Comparison of ENCODE assay signal across 17 cellular contexts in the genomic region with DNA sequence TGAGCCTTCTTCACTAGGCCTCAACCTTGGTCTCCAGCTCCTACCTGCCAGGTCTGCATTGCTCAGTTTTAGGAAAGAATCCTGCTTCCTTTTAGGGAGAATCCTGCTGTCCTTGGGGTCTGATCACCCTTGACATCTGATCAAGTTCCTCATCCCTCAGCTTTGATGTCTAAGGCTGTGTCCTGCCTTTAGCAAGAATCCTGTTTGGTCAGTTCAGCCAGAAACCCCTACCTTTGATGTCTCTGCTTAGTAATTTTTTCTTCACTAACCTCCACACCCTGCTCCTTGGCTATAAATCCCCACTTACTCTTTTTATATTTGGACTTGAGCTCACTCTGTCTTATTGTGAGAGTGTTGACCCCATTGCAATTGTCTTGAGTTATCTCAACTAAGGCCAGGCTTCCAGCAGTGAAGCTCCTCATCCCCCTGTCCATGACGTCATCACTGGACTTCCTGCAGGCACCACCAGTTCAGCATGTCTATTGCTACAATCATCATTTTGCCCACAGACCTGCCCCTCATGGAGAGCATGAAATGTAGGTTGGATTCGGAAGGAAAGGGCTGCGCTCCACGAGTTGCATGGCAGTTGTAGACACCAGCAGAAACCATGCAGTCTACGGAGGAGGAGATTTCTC. TPM values are rescaled to one million over a fixed set of nuclear protein-coding genes. Genes with fewer than 3 reads are reported as not detected.
DNase-seq lines count a peak whose midpoint lies in the region; ATAC-seq, FAIRE-seq and TF ChIP-seq lines count a peak whose summit lies in the region.
"Had no signal": no experiment of that assay in that cellular context is flagged by ENCODE, and none has a peak within 500 bp of the region (broad histone marks: within the 10 kb centered on the region; RNA-seq: fewer than 3 reads in every experiment).

No MANE protein-coding gene starts in this region.

- H3K27me3 Mint-ChIP-seq in type B pancreatic cell, result peaks cover 3% of the 10 kb centered on the region
- H3K27me3 Mint-ChIP-seq: CD4-positive, CD25-positive, alpha-beta regulatory T cell had no signal

- in situ Hi-C loops in HepG2 (cut with HindIII; ENCODE audit: extremely low pct_ligation_motif_present, low pct_unique_long_range_greater_than_20kb), result no loop called here

- peak overlapping the region; percentile 47 for H3K4me3 Mint-ChIP-seq in type B pancreatic cell
- H3K4me3 Mint-ChIP-seq: CD4-positive, CD25-positive, alpha-beta regulatory T cell had no signal

- H3K4me1 Mint-ChIP-seq in type B pancreatic cell (ENCODE audit: unreplicated experiment), result peaks cover 12% of the 10 kb centered on the region
- H3K4me1 Mint-ChIP-seq: CD4-positive, CD25-positive, alpha-beta regulatory T cell had no signal

- H3K27ac ChIP-seq in HepG2 (ENCODE audit: extremely low read length, insufficient read depth, low read length) (no peak overlapping the region), right lobe of liver (no peak overlapping the region), VCaP (peak overlapping the region; percentile 46)
- H3K27ac ChIP-seq: 22Rv1 had no signal

- peak overlapping the region; percentile 79 for H3K27ac Mint-ChIP-seq in type B pancreatic cell
- H3K27ac Mint-ChIP-seq: CD4-positive, CD25-positive, alpha-beta regulatory T cell had no signal

- BruUV-seq in HepG2 (replicated peaks; lab: Mats Ljungman, UMichigan), result no TSS peak

- CTCF ChIA-PET in HepG2 (lab: Yijun Ruan, JAX; ENCODE audit: low intra/inter-chr PET ratio, low total read pairs), result no interaction called here

- no peak for ATAC-seq in HepG2
- ATAC-seq in right lobe of liver, result no peak
- ATAC-seq in HG03095 (IDR thresholded peaks at IDR 0.05; ENCODE audit: unreplicated experiment), result no peak

- H3K4me1 ChIP-seq in HepG2 (ENCODE audit: insufficient read depth, low read length), result peaks cover 17% of the 10 kb centered on the region
- peaks cover 0 to 6% (median 0%) of the 10 kb centered on the region in 4 donors for H3K4me1 ChIP-seq in right lobe of liver

- no peaks in the 10 kb centered on the region for H3K9me3 ChIP-seq in HepG2 (ENCODE audit: low read length)
- H3K9me3 ChIP-seq in right lobe of liver, result no peaks in the 10 kb centered on the region

- H3K79me2 ChIP-seq in HepG2 (ENCODE audit: insufficient read depth, low read length), result no peaks in the 10 kb centered on the region

- TF ChIP-seq CTCF in HepG2 (CRISPR knock-in tag; IDR thresholded peaks at IDR 0.05), result no peak
- TF ChIP-seq CTCF in right lobe of liver (IDR thresholded peaks at IDR 0.05), result no peak
- TF ChIP-seq CTCF in VCaP (conservative IDR thresholded peaks at IDR 0.05), result no peak
- TF ChIP-seq CTCF in type B pancreatic cell (conservative IDR thresholded peaks at IDR 0.05), result no peak
- no peak for TF ChIP-seq CTCF in GM10266 (IDR thresholded peaks at IDR 0.05; ENCODE audit: control insufficient read depth, insufficient read depth, low read depth, missing control alignments)

- H3K27me3 ChIP-seq in HepG2 (ENCODE audit: control insufficient read depth in 1 of 2, insufficient read depth in 2 of 2, low read length in 2 of 2), result 0 out of 5 replicates have a peak, but pooled peaks cover 0 to 1% of the 10 kb centered on the region in 2 experiments
- H3K27me3 ChIP-seq in right lobe of liver, result no peaks in the 10 kb centered on the region

- H3K9ac ChIP-seq in HepG2 (ENCODE audit: insufficient read depth, low read depth, low read length), result no peak overlapping the region

- no peaks in the 10 kb centered on the region for H3K36me3 Mint-ChIP-seq in type B pancreatic cell
- H3K36me3 Mint-ChIP-seq: CD4-positive, CD25-positive, alpha-beta regulatory T cell had no signal

- intact Hi-C loops in HepG2 (cut with micrococcal nuclease; ENCODE audit: unreplicated experiment) (no loop called here), right lobe of liver (cut with DNase I) (no loop called here)

- no peaks in the 10 kb centered on the region for H4K20me1 ChIP-seq in HepG2 (ENCODE audit: insufficient read depth, low read length)

- no peak for DNase-seq in HepG2 (ENCODE audit: low spot score)
- DNase-seq in right lobe of liver, result no peak
- peak; percentile 14 for DNase-seq in kidney tubule cell (ENCODE audit: low spot score)
- DNase-seq in type B pancreatic cell (ENCODE audit: extremely low spot score, unreplicated experiment), result no peak
- no peak for DNase-seq in GM10266 (ENCODE audit: extremely low spot score)
- no peak for DNase-seq in NCI-H446 treated with DMSO at 0.1 percent for 48 hours (lab: John Stamatoyannopoulos, UW)
- DNase-seq: CD4-positive, CD25-positive, alpha-beta regulatory T cell; DMS79 had no signal

- TF ChIP-seq RAD21 in HepG2 (CRISPR knock-in tag; IDR thresholded peaks at IDR 0.05), result no peak

- TF ChIP-seq POLR2A in HepG2 (IDR thresholded peaks at IDR 0.05; ENCODE audit: insufficient read depth in 1 of 2, low read depth in 2 of 2, low read length in 2 of 2) (no peak), right lobe of liver (IDR thresholded peaks at IDR 0.05) (no peak)

- H3K4me3 ChIP-seq in HepG2 (replicated peaks in 1 of 3; ENCODE audit: insufficient read depth in 1 of 3, low read depth in 2 of 3, low read length in 3 of 3) (no peak overlapping the region), right lobe of liver (no peak overlapping the region)

- POLR2A ChIA-PET in HepG2 (lab: Yijun Ruan, JAX), result no interaction called here

- H3K9me3 Mint-ChIP-seq in type B pancreatic cell, result peaks cover 4% of the 10 kb centered on the region

- TF ChIP-seq EP300 in HepG2 (IDR thresholded peaks at IDR 0.05; ENCODE audit: low read depth in 2 of 2, low read length in 2 of 2) (no peak), HepG2 (CRISPR knock-in tag; IDR thresholded peaks at IDR 0.05; ENCODE audit: borderline replicate concordance) (no peak)

- H3K36me3 ChIP-seq in HepG2 (replicated peaks in 1 of 2; ENCODE audit: control insufficient read depth in 1 of 2, insufficient read depth in 2 of 2, low read length in 2 of 2) (no peaks in the 10 kb centered on the region), right lobe of liver (no peaks in the 10 kb centered on the region)

- H3K4me2 ChIP-seq in HepG2 (ENCODE audit: low read depth, low read length), result no peak overlapping the region

- no peak overlapping the region for H2AFZ ChIP-seq in HepG2 (ENCODE audit: low read length)

- no peak for FAIRE-seq in HepG2 (lab: Jason Lieb, UNC)
- FAIRE-seq: G401.6, GM12892, HTR-8/SVneo had no signal

- whole genome bisulfite sequencing in HepG2 (ENCODE audit: low lambda C conversion rate), result 35% methylated on average over 5 of the region's 5 CpGs
- WGBS in right lobe of liver (ENCODE audit: insufficient coverage, low coverage, low lambda C conversion rate, missing lambda C conversion rate), result 62% methylated on average over 3 of the region's 5 CpGs

RNA-seq across cellular contexts. Expression of a gene that starts 4.7 kb away (rescaled TPM):
- total RNA-seq in HepG2 (2016; rRNA removed; fragmentation: Illumina TruSeq; extraction: Trizol) (not detected in 2 replicates), right lobe of liver (not detected), type B pancreatic cell (ENCODE audit: low replicate concordance) (0.79 TPM in 1 of 2 replicates, not detected in the other)
- not detected in 2 replicates for total RNA-seq in HepG2 (2016; cell fraction: cytosol; rRNA removed; fragmentation: Illumina TruSeq; extraction: Trizol; ENCODE audit: low read depth)
- total RNA-seq in HepG2 (2016; cell fraction: insoluble cytoplasmic fraction; rRNA removed; fragmentation: Illumina TruSeq; extraction: Trizol), result 0.27 TPM in 1 of 2 replicates, not detected in the other
- not detected in 2 replicates for total RNA-seq in HepG2 (2016; cell fraction: membrane; rRNA removed; fragmentation: Illumina TruSeq; extraction: Trizol)
- total RNA-seq in HepG2 (2016; cell fraction: nucleus; rRNA removed; fragmentation: Illumina TruSeq; extraction: Trizol), result not detected in 2 replicates
- polyA plus RNA-seq in HepG2 (2011; rRNA removed), result 0.16 TPM in 1 of 2 replicates, not detected in the other
- polyA plus RNA-seq in HepG2 (2011; cell fraction: cytosol; rRNA removed), result 0.09 TPM in 1 of 2 replicates, not detected in the other
- 0.35 TPM in 1 of 2 replicates, not detected in the other for polyA plus RNA-seq in HepG2 (2011; cell fraction: nucleus; rRNA removed)
- polyA plus RNA-seq in HepG2 (2012), result 0.20 TPM in 1 of 2 replicates, not detected in the other
- not detected in 2 replicates for polyA plus RNA-seq in HepG2 (2016; cell fraction: cytosol; fragmentation: Illumina TruSeq; extraction: Trizol; ENCODE audit: low read depth)
- not detected in 2 replicates for polyA plus RNA-seq in HepG2 (2016; cell fraction: insoluble cytoplasmic fraction; fragmentation: Illumina TruSeq; extraction: Trizol; ENCODE audit: low read depth)
- not detected in 2 replicates for polyA plus RNA-seq in HepG2 (2016; cell fraction: membrane; fragmentation: Illumina TruSeq; extraction: Trizol; ENCODE audit: low read depth)
- not detected in 2 replicates for polyA plus RNA-seq in HepG2 (2016; cell fraction: nucleus; fragmentation: Illumina TruSeq; extraction: Trizol; ENCODE audit: insufficient read depth, low read depth)
- not detected in 2 replicates for polyA minus RNA-seq in HepG2 (2011; rRNA and poly(A)+ RNA removed; ENCODE audit: low replicate concordance)
- polyA minus RNA-seq in HepG2 (2011; cell fraction: cytosol; rRNA and poly(A)+ RNA removed), result not detected in 2 replicates
- polyA minus RNA-seq in HepG2 (2011; cell fraction: nucleus; rRNA and poly(A)+ RNA removed), result not detected in 2 replicates
- total RNA-seq: A673; CD4-positive, CD25-positive, alpha-beta regulatory T cell; H4 had no signal
- polyA plus RNA-seq: BJ; CD4-positive, CD25-positive, alpha-beta regulatory T cell had no signal

RNA-seq across cellular contexts. Expression of a gene that starts 57.7 kb away (rescaled TPM):
- total RNA-seq in HepG2 (2016; rRNA removed; fragmentation: Illumina TruSeq; extraction: Trizol) (not detected in 2 replicates), right lobe of liver (under 1 TPM in 2 of 6 experiments, not detected in 4; 0.50 to 0.80 TPM), type B pancreatic cell (ENCODE audit: low replicate concordance) (2.6 and 8.5 TPM in 2 replicates)
- total RNA-seq in HepG2 (2016; cell fraction: cytosol; rRNA removed; fragmentation: Illumina TruSeq; extraction: Trizol; ENCODE audit: low read depth), result not detected in 2 replicates
- total RNA-seq in HepG2 (2016; cell fraction: insoluble cytoplasmic fraction; rRNA removed; fragmentation: Illumina TruSeq; extraction: Trizol), result not detected in 2 replicates
- not detected in 2 replicates for total RNA-seq in HepG2 (2016; cell fraction: membrane; rRNA removed; fragmentation: Illumina TruSeq; extraction: Trizol)
- total RNA-seq in HepG2 (2016; cell fraction: nucleus; rRNA removed; fragmentation: Illumina TruSeq; extraction: Trizol), result not detected in 2 replicates
- not detected in 2 replicates for polyA plus RNA-seq in HepG2 (2011; rRNA removed)
- not detected in 2 replicates for polyA plus RNA-seq in HepG2 (2011; cell fraction: cytosol; rRNA removed)
- not detected in 2 replicates for polyA plus RNA-seq in HepG2 (2011; cell fraction: nucleus; rRNA removed)
- polyA plus RNA-seq in HepG2 (2012), result not detected in 2 replicates
- polyA plus RNA-seq in HepG2 (2016; cell fraction: cytosol; fragmentation: Illumina TruSeq; extraction: Trizol; ENCODE audit: low read depth), result not detected in 2 replicates
- polyA plus RNA-seq in HepG2 (2016; cell fraction: insoluble cytoplasmic fraction; fragmentation: Illumina TruSeq; extraction: Trizol; ENCODE audit: low read depth), result not detected in 2 replicates
- polyA plus RNA-seq in HepG2 (2016; cell fraction: membrane; fragmentation: Illumina TruSeq; extraction: Trizol; ENCODE audit: low read depth), result not detected in 2 replicates
- not detected in 2 replicates for polyA plus RNA-seq in HepG2 (2016; cell fraction: nucleus; fragmentation: Illumina TruSeq; extraction: Trizol; ENCODE audit: insufficient read depth, low read depth)
- polyA minus RNA-seq in HepG2 (2011; rRNA and poly(A)+ RNA removed; ENCODE audit: low replicate concordance), result not detected in 2 replicates
- not detected in 2 replicates for polyA minus RNA-seq in HepG2 (2011; cell fraction: cytosol; rRNA and poly(A)+ RNA removed)
- not detected in 2 replicates for polyA minus RNA-seq in HepG2 (2011; cell fraction: nucleus; rRNA and poly(A)+ RNA removed)
- total RNA-seq: A673; CD4-positive, CD25-positive, alpha-beta regulatory T cell; H4 had no signal
- polyA plus RNA-seq: BJ; CD4-positive, CD25-positive, alpha-beta regulatory T cell had no signal
